In genomic region chr2:15730545-15731212, GRCh38 we compare ENCODE assay signal across 1 cellular context.
TF ChIP-seq lines count a peak whose summit lies in the region.

No MANE protein-coding gene starts in this region.

TF ChIP-seq in K562, 482 proteins besides CTCF, POLR2A, EP300 and RAD21 (continued from another document and continues in another):
- no peak for TF ChIP-seq SMAD2 (IDR thresholded peaks at IDR 0.05; ENCODE audit: low read depth, low read length)
- peak; percentile 51 for TF ChIP-seq MEIS2 (IDR thresholded peaks at IDR 0.05; ENCODE audit: partially characterized antibody)
- no peak for TF ChIP-seq BRCA1 (IDR thresholded peaks at IDR 0.05)
- TF ChIP-seq BRCA1 (CRISPR knock-in tag; IDR thresholded peaks at IDR 0.05) = no peak
- TF ChIP-seq ZNF134 (CRISPR knock-in tag; conservative IDR thresholded peaks at IDR 0.05) = no peak
- no peak for TF ChIP-seq NELFE (IDR thresholded peaks at IDR 0.05; ENCODE audit: insufficient read depth, insufficient read length)
- no peak for TF ChIP-seq ZNF512 (tag; IDR thresholded peaks at IDR 0.05)
- peak; percentile 64 for TF ChIP-seq HES1 (IDR thresholded peaks at IDR 0.05; ENCODE audit: low read depth)
- TF ChIP-seq SRSF3 (IDR thresholded peaks at IDR 0.05; ENCODE audit: insufficient read depth, low read length) = no peak
- TF ChIP-seq SMC3 (conservative IDR thresholded peaks at IDR 0.05; ENCODE audit: insufficient read depth, low read depth, low read length) = no peak
- no peak for TF ChIP-seq POLR3A (IDR thresholded peaks at IDR 0.05; ENCODE audit: borderline replicate concordance, extremely low read depth, insufficient read depth, insufficient read length)
- no peak for TF ChIP-seq SNIP1 (IDR thresholded peaks at IDR 0.05; ENCODE audit: low read depth)
- no peak for TF ChIP-seq SIN3A (IDR thresholded peaks at IDR 0.05; ENCODE audit: borderline replicate concordance in 2 of 2, control insufficient read depth in 1 of 2, low read depth in 2 of 2, low read length in 2 of 2)
- peak in 1 of 2 experiments; percentile 54; a peak in 1 of 4 replicates for TF ChIP-seq NONO (IDR thresholded peaks at IDR 0.05; ENCODE audit: low read depth in 2 of 2, low read length in 1 of 2)
- TF ChIP-seq CBX2 (IDR thresholded peaks at IDR 0.05; ENCODE audit: insufficient read depth, low read length, poor library complexity, severe bottlenecking) = no peak
- peak; percentile 85 for TF ChIP-seq POLR2AphosphoS5 (IDR thresholded peaks at IDR 0.05; ENCODE audit: control insufficient read depth, insufficient read depth, low read depth, low read length)
- TF ChIP-seq CHD1 (IDR thresholded peaks at IDR 0.05; ENCODE audit: low read length) = no peak
- no peak for TF ChIP-seq PRDM10 (IDR thresholded peaks at IDR 0.05; ENCODE audit: partially characterized antibody)
- TF ChIP-seq, protein P1, sequence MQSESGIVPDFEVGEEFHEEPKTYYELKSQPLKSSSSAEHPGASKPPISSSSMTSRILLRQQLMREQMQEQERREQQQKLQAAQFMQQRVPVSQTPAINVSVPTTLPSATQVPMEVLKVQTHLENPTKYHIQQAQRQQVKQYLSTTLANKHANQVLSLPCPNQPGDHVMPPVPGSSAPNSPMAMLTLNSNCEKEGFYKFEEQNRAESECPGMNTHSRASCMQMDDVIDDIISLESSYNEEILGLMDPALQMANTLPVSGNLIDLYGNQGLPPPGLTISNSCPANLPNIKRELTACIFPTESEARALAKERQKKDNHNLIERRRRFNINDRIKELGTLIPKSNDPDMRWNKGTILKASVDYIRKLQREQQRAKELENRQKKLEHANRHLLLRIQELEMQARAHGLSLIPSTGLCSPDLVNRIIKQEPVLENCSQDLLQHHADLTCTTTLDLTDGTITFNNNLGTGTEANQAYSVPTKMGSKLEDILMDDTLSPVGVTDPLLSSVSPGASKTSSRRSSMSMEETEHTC (IDR thresholded peaks at IDR 0.05) = no peak
- TF ChIP-seq ZEB2 (IDR thresholded peaks at IDR 0.05) = 0 out of 2 replicates have a peak, but pooled peaks have one; percentile 22
- TF ChIP-seq, protein P2, sequence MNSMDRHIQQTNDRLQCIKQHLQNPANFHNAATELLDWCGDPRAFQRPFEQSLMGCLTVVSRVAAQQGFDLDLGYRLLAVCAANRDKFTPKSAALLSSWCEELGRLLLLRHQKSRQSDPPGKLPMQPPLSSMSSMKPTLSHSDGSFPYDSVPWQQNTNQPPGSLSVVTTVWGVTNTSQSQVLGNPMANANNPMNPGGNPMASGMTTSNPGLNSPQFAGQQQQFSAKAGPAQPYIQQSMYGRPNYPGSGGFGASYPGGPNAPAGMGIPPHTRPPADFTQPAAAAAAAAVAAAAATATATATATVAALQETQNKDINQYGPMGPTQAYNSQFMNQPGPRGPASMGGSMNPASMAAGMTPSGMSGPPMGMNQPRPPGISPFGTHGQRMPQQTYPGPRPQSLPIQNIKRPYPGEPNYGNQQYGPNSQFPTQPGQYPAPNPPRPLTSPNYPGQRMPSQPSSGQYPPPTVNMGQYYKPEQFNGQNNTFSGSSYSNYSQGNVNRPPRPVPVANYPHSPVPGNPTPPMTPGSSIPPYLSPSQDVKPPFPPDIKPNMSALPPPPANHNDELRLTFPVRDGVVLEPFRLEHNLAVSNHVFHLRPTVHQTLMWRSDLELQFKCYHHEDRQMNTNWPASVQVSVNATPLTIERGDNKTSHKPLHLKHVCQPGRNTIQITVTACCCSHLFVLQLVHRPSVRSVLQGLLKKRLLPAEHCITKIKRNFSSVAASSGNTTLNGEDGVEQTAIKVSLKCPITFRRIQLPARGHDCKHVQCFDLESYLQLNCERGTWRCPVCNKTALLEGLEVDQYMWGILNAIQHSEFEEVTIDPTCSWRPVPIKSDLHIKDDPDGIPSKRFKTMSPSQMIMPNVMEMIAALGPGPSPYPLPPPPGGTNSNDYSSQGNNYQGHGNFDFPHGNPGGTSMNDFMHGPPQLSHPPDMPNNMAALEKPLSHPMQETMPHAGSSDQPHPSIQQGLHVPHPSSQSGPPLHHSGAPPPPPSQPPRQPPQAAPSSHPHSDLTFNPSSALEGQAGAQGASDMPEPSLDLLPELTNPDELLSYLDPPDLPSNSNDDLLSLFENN (IDR thresholded peaks at IDR 0.05; ENCODE audit: low read depth in 2 of 2, low read length in 2 of 2) = no peak
- TF ChIP-seq, protein P3, sequence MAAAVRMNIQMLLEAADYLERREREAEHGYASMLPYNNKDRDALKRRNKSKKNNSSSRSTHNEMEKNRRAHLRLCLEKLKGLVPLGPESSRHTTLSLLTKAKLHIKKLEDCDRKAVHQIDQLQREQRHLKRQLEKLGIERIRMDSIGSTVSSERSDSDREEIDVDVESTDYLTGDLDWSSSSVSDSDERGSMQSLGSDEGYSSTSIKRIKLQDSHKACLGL (CRISPR knock-in tag; IDR thresholded peaks at IDR 0.05; ENCODE audit: borderline replicate concordance, poor library complexity, severe bottlenecking) = no peak
- TF ChIP-seq, protein P4, sequence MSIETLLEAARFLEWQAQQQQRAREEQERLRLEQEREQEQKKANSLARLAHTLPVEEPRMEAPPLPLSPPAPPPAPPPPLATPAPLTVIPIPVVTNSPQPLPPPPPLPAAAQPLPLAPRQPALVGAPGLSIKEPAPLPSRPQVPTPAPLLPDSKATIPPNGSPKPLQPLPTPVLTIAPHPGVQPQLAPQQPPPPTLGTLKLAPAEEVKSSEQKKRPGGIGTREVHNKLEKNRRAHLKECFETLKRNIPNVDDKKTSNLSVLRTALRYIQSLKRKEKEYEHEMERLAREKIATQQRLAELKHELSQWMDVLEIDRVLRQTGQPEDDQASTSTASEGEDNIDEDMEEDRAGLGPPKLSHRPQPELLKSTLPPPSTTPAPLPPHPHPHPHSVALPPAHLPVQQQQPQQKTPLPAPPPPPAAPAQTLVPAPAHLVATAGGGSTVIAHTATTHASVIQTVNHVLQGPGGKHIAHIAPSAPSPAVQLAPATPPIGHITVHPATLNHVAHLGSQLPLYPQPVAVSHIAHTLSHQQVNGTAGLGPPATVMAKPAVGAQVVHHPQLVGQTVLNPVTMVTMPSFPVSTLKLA (conservative IDR thresholded peaks at IDR 0.05) = peak in 1 of 2 experiments; percentile 59; a peak in 2 of 4 replicates
- TF ChIP-seq, protein P5, sequence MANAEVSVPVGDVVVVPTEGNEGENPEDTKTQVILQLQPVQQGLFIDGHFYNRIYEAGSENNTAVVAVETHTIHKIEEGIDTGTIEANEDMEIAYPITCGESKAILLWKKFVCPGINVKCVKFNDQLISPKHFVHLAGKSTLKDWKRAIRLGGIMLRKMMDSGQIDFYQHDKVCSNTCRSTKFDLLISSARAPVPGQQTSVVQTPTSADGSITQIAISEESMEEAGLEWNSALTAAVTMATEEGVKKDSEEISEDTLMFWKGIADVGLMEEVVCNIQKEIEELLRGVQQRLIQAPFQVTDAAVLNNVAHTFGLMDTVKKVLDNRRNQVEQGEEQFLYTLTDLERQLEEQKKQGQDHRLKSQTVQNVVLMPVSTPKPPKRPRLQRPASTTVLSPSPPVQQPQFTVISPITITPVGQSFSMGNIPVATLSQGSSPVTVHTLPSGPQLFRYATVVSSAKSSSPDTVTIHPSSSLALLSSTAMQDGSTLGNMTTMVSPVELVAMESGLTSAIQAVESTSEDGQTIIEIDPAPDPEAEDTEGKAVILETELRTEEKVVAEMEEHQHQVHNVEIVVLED (CRISPR knock-in tag; IDR thresholded peaks at IDR 0.05) = peak; percentile 54
- no peak for TF ChIP-seq XRCC3 (IDR thresholded peaks at IDR 0.05)
- no peak for TF ChIP-seq IRF2 (CRISPR knock-in tag; IDR thresholded peaks at IDR 0.05)
- TF ChIP-seq ZNF584 (CRISPR knock-in tag; IDR thresholded peaks at IDR 0.05; ENCODE audit: low read depth) = no peak
- TF ChIP-seq ZNF318 (IDR thresholded peaks at IDR 0.05; ENCODE audit: borderline replicate concordance in 1 of 2, low read depth in 1 of 2) = peak in 1 of 2 experiments; percentile 98; a peak in 2 of 4 replicates
- TF ChIP-seq ATF7 (IDR thresholded peaks at IDR 0.05) = peak; percentile 82
- no peak; the same call in 1 of the 2 replicates for TF ChIP-seq CXXC5 (CRISPR knock-in tag; IDR thresholded peaks at IDR 0.05)
- no peak for TF ChIP-seq ZNF75A (CRISPR knock-in tag; IDR thresholded peaks at IDR 0.05)
